ENCODE assay signal across 18 cellular contexts in genomic region chr9:114553202-114553601, GRCh38.
"Had no signal": no experiment of that assay in that cellular context is flagged by ENCODE, and none has a peak within 500 bp of the region (broad histone marks: within the 10 kb centered on the region; RNA-seq: fewer than 3 reads in every experiment).

No MANE protein-coding gene starts in this region.

- H3K4me3 ChIP-seq: body of pancreas, lower lobe of right lung, sigmoid colon, thoracic aorta, upper lobe of right lung had no signal

- H3K9me3 ChIP-seq: lower lobe of right lung, thoracic aorta, upper lobe of right lung had no signal

- H3K4me1 Mint-ChIP-seq: activated naive CD4-positive, alpha-beta T cell treated with anti-CD3 and anti-CD28 coated beads, Interleukin-2, amount 50 U/mL, for 24 hours had no signal

- H3K4me3 Mint-ChIP-seq: activated naive CD4-positive, alpha-beta T cell treated with anti-CD3 and anti-CD28 coated beads, Interleukin-2, amount 50 U/mL, for 24 hours; naive B cell; T-cell had no signal

- H3K27me3 Mint-ChIP-seq: activated naive CD4-positive, alpha-beta T cell treated with anti-CD3 and anti-CD28 coated beads, Interleukin-2, amount 50 U/mL, for 24 hours had no signal

- ATAC-seq: body of pancreas, lower lobe of right lung, T-cell, upper lobe of right lung had no signal

- H3K27ac Mint-ChIP-seq: activated naive CD4-positive, alpha-beta T cell treated with anti-CD3 and anti-CD28 coated beads, Interleukin-2, amount 50 U/mL, for 24 hours; T-cell had no signal

- H3K27ac ChIP-seq: lower lobe of right lung, thoracic aorta, upper lobe of right lung had no signal

- H3K27me3 ChIP-seq: body of pancreas, sigmoid colon, upper lobe of right lung had no signal

- DNase-seq: activated CD4-positive, alpha-beta T cell treated with anti-CD3 and anti-CD28 coated beads for 1 hour; activated gamma-delta T cell treated with Interleukin-2 at 50 U/mL for 16 hours; activated T-cell treated with anti-CD3 and anti-CD28 coated beads, Interleukin-2, amount 50 U/mL, for 1 hour; anterior cingulate cortex; body of pancreas; glutamatergic neuron; hippocampal formation; lower lobe of right lung; naive B cell; nucleus accumbens; posterior cingulate gyrus; sigmoid colon; stimulated activated CD4-positive, alpha-beta T cell treated with anti-CD3 and anti-CD28 coated beads, Interleukin-2, amount 100 ng/mL, for 48 hours; stimulated activated naive CD4-positive, alpha-beta T cell; T-cell; upper lobe of right lung had no signal

- H3K36me3 ChIP-seq: lower lobe of right lung, sigmoid colon, thoracic aorta, upper lobe of right lung had no signal

- H3K9me3 Mint-ChIP-seq: activated naive CD4-positive, alpha-beta T cell treated with anti-CD3 and anti-CD28 coated beads, Interleukin-2, amount 50 U/mL, for 24 hours; T-cell had no signal

- H3K36me3 Mint-ChIP-seq: activated naive CD4-positive, alpha-beta T cell treated with anti-CD3 and anti-CD28 coated beads, Interleukin-2, amount 50 U/mL, for 24 hours; T-cell had no signal

- H3K4me1 ChIP-seq: lower lobe of right lung, upper lobe of right lung had no signal
